Comparison of ENCODE assay signal across 17 cellular contexts in genomic region chr2:240467149-240467642, GRCh38. TPM values are rescaled to one million over a fixed set of nuclear protein-coding genes. Genes with fewer than 3 reads are reported as not detected.
DNase-seq lines count a peak whose midpoint lies in the region; ATAC-seq and TF ChIP-seq lines count a peak whose summit lies in the region.
"Had no signal": no experiment of that assay in that cellular context is flagged by ENCODE, and none has a peak within 500 bp of the region (broad histone marks: within the 10 kb centered on the region; RNA-seq: fewer than 3 reads in every experiment).

No MANE protein-coding gene starts in this region.

- no peak overlapping the region for H3K9ac ChIP-seq in neuronal stem cell (ENCODE audit: low read depth, low read length, poor library complexity)

- no peak overlapping the region for H2BK15ac ChIP-seq in neuronal stem cell (ENCODE audit: low read length)

- peak overlapping the region; percentile 5 for H2BK5ac ChIP-seq in neuronal stem cell (ENCODE audit: low read length)

- ATAC-seq in activated T-helper 17 cell treated with anti-CD3 and anti-CD28 coated beads, Interleukin-2, amount 50 U/mL, for 72 hours (replicated peaks), result no peak
- ATAC-seq: stimulated activated naive B cell treated with anti-CD40 and anti-IgM and Interleukin-4, amounts not matched to agents 10 μg/mL and 1 μg/mL and 100 μg/mL, for 72 hours had no signal

- H3K36me3 ChIP-seq in BE2C (no peaks in the 10 kb centered on the region; the same call in 1 of the 2 replicates), neuronal stem cell (replicated peaks in 1 of 2; ENCODE audit: control insufficient read depth in 2 of 2, insufficient read depth in 2 of 2, low read length in 2 of 2) (peaks cover 35 to 44% of the 10 kb centered on the region in 2 donors)

- CTCF ChIA-PET in activated naive CD4-positive, alpha-beta T cell treated with anti-CD3 and anti-CD28 coated beads, Interleukin-2, amount 10 ng/mL, durations not matched to agents 7 days and 5 days (lab: Charles Lee), result no interaction called here

- peaks cover 3% of the 10 kb centered on the region for H3K4me1 ChIP-seq in BE2C
- peaks cover 7 to 11% of the 10 kb centered on the region in 2 donors for H3K4me1 ChIP-seq in neuronal stem cell (ENCODE audit: control insufficient read depth in 2 of 2, insufficient read depth in 1 of 2, low read depth in 1 of 2, low read length in 2 of 2)

- no peak overlapping the region for H3K4me2 ChIP-seq in neuronal stem cell (ENCODE audit: insufficient read depth, low read length, poor library complexity, severe bottlenecking)

- WGBS in neuronal stem cell (ENCODE audit: extremely low coverage in 2 of 2, insufficient read length in 2 of 2, insufficient replicate concordance in 1 of 2), 2 donors, result no CpG with 5 or more reads among the region's 12 CpGs

- no peak overlapping the region for H3K4me3 Mint-ChIP-seq in activated naive CD4-positive, alpha-beta T cell treated with anti-CD3 and anti-CD28 coated beads, Interleukin-2, amount 10 ng/mL, durations not matched to agents 7 days and 5 days
- no peak overlapping the region for H3K4me3 Mint-ChIP-seq in activated T-helper 17 cell treated with anti-CD3 and anti-CD28 coated beads, Interleukin-2, amount 50 U/mL, for 72 hours
- H3K4me3 Mint-ChIP-seq: CD4-positive, alpha-beta T cell; IgD-negative memory B cell; nephron progenitor cell; stimulated activated naive B cell treated with anti-CD40 and anti-IgM and Interleukin-4, amounts not matched to agents 10 μg/mL and 1 μg/mL and 100 μg/mL, for 72 hours had no signal

- H4K8ac ChIP-seq in neuronal stem cell (ENCODE audit: low read depth, low read length), result no peak overlapping the region

- DNase-seq in Ammon's horn (ENCODE audit: low spot score) (peak; percentile 1), BE2C (peak; percentile 6), neuronal stem cell (ENCODE audit: low spot score) (no peak), NCI-H524 treated with DMSO at 0.1 percent for 48 hours (lab: John Stamatoyannopoulos, UW) (no peak), DMS153 (lab: John Stamatoyannopoulos, UW) (no peak)
- DNase-seq in activated naive CD4-positive, alpha-beta T cell treated with anti-CD3 and anti-CD28 coated beads, Interleukin-2, amount 10 ng/mL, durations not matched to agents 7 days and 5 days, result peak; percentile 15
- DNase-seq: activated CD4-positive, alpha-beta T cell treated with anti-CD3 and anti-CD28 coated beads for 1 hour; activated effector memory CD4-positive, alpha-beta T cell treated with Interleukin-2 at 50 U/mL for 16 hours; brain microvascular endothelial cell; HCEC 1CT; NCI-H1048; SHP77; stimulated activated naive B cell treated with anti-CD40 and anti-IgM and Interleukin-4, amounts not matched to agents 10 μg/mL and 1 μg/mL and 100 μg/mL, for 72 hours had no signal

- H3K27ac Mint-ChIP-seq in activated naive CD4-positive, alpha-beta T cell treated with anti-CD3 and anti-CD28 coated beads, Interleukin-2, amount 10 ng/mL, durations not matched to agents 7 days and 5 days, result no peak overlapping the region
- H3K27ac Mint-ChIP-seq in activated T-helper 17 cell treated with anti-CD3 and anti-CD28 coated beads, Interleukin-2, amount 50 U/mL, for 72 hours, result no peak overlapping the region
- H3K27ac Mint-ChIP-seq: CD4-positive, alpha-beta T cell; IgD-negative memory B cell; nephron progenitor cell; stimulated activated naive B cell treated with anti-CD40 and anti-IgM and Interleukin-4, amounts not matched to agents 10 μg/mL and 1 μg/mL and 100 μg/mL, for 72 hours had no signal

- no peaks in the 10 kb centered on the region for H3K36me3 Mint-ChIP-seq in activated naive CD4-positive, alpha-beta T cell treated with anti-CD3 and anti-CD28 coated beads, Interleukin-2, amount 10 ng/mL, durations not matched to agents 7 days and 5 days
- no peaks in the 10 kb centered on the region for H3K36me3 Mint-ChIP-seq in activated T-helper 17 cell treated with anti-CD3 and anti-CD28 coated beads, Interleukin-2, amount 50 U/mL, for 72 hours (ENCODE audit: low read depth)

- H3K23ac ChIP-seq in neuronal stem cell (ENCODE audit: low read depth, low read length, poor library complexity), result peak overlapping the region; percentile 29

- peaks cover 12% of the 10 kb centered on the region for H3K79me1 ChIP-seq in neuronal stem cell (ENCODE audit: low read depth, low read length)

- no peak overlapping the region for H4K91ac ChIP-seq in neuronal stem cell (ENCODE audit: low read depth, low read length, poor library complexity)

- no peaks in the 10 kb centered on the region for H3K9me3 Mint-ChIP-seq in activated naive CD4-positive, alpha-beta T cell treated with anti-CD3 and anti-CD28 coated beads, Interleukin-2, amount 10 ng/mL, durations not matched to agents 7 days and 5 days
- H3K9me3 Mint-ChIP-seq in activated T-helper 17 cell treated with anti-CD3 and anti-CD28 coated beads, Interleukin-2, amount 50 U/mL, for 72 hours, result no peaks in the 10 kb centered on the region
- H3K9me3 Mint-ChIP-seq: CD4-positive, alpha-beta T cell; stimulated activated naive B cell treated with anti-CD40 and anti-IgM and Interleukin-4, amounts not matched to agents 10 μg/mL and 1 μg/mL and 100 μg/mL, for 72 hours had no signal

- no peak overlapping the region for H2BK12ac ChIP-seq in neuronal stem cell (ENCODE audit: low read length)

- H2BK120ac ChIP-seq in neuronal stem cell (ENCODE audit: low read depth, low read length), result no peak overlapping the region

- H2AK5ac ChIP-seq in neuronal stem cell (ENCODE audit: low read depth, low read length), result no peak overlapping the region

- no peaks in the 10 kb centered on the region for H3K27me3 Mint-ChIP-seq in activated naive CD4-positive, alpha-beta T cell treated with anti-CD3 and anti-CD28 coated beads, Interleukin-2, amount 10 ng/mL, durations not matched to agents 7 days and 5 days
- no peaks in the 10 kb centered on the region for H3K27me3 Mint-ChIP-seq in activated T-helper 17 cell treated with anti-CD3 and anti-CD28 coated beads, Interleukin-2, amount 50 U/mL, for 72 hours
- H3K27me3 Mint-ChIP-seq: CD4-positive, alpha-beta T cell; IgD-negative memory B cell; stimulated activated naive B cell treated with anti-CD40 and anti-IgM and Interleukin-4, amounts not matched to agents 10 μg/mL and 1 μg/mL and 100 μg/mL, for 72 hours had no signal

- H3K14ac ChIP-seq in neuronal stem cell (ENCODE audit: low read length), result no peak overlapping the region

- no peak overlapping the region for H3K4me3 ChIP-seq in BE2C (ENCODE audit: low read depth, low read length)
- H3K4me3 ChIP-seq in neuronal stem cell (ENCODE audit: low read length in 2 of 2), result no peak overlapping the region

- H3K4me1 Mint-ChIP-seq in activated naive CD4-positive, alpha-beta T cell treated with anti-CD3 and anti-CD28 coated beads, Interleukin-2, amount 10 ng/mL, durations not matched to agents 7 days and 5 days, result no peaks in the 10 kb centered on the region
- H3K4me1 Mint-ChIP-seq in activated T-helper 17 cell treated with anti-CD3 and anti-CD28 coated beads, Interleukin-2, amount 50 U/mL, for 72 hours, result peaks cover 5% of the 10 kb centered on the region

- H3K27ac ChIP-seq in neuronal stem cell (replicated peaks; ENCODE audit: low read length), result no peak overlapping the region
- H3K27ac ChIP-seq: brain microvascular endothelial cell had no signal

- H3K27me3 ChIP-seq in BE2C, result no peaks in the 10 kb centered on the region
- peaks cover 0 to 2% (median 0%) of the 10 kb centered on the region in 3 experiments for H3K27me3 ChIP-seq in neuronal stem cell (ENCODE audit: control insufficient read depth in 3 of 3, insufficient read depth in 3 of 3, low read depth in 1 of 3, low read length in 3 of 3)
- H3K27me3 ChIP-seq: brain microvascular endothelial cell had no signal

- peak overlapping the region; percentile 66 for H3K18ac ChIP-seq in neuronal stem cell (ENCODE audit: low read length)

- H2AFZ ChIP-seq in neuronal stem cell (ENCODE audit: low read length), result no peak overlapping the region

- TF ChIP-seq CTCF in BE2C (IDR thresholded peaks at IDR 0.05; ENCODE audit: low read depth, low read length), result no peak

- no peaks in the 10 kb centered on the region for H3K9me3 ChIP-seq in BE2C
- peaks cover 3 to 6% of the 10 kb centered on the region in 2 donors for H3K9me3 ChIP-seq in neuronal stem cell (replicated peaks in 1 of 2; ENCODE audit: control insufficient read depth in 2 of 2, insufficient read depth in 1 of 2, low read depth in 1 of 2, low read length in 2 of 2)

- no peak overlapping the region for H3K4ac ChIP-seq in neuronal stem cell (ENCODE audit: low read length)

RNA-seq across cellular contexts. Expression of gene GPC1, which starts 31.7 kb away (rescaled TPM):
- 46.0 TPM for polyA plus RNA-seq in BE2C (2012; ENCODE audit: insufficient read depth, insufficient read length, low read depth)
- polyA plus RNA-seq in neuronal stem cell (2013, experiment 1 of 2), result 78.0 TPM
- polyA plus RNA-seq in neuronal stem cell (2013, experiment 2 of 2), result 77.4 TPM
- 1 to 10 TPM; 4.0 to 4.6 TPM for total RNA-seq in activated T-helper 17 cell treated with anti-CD3 and anti-CD28 coated beads, Interleukin-2, amount 50 U/mL, for 72 hours

Comparison
In these comparisons a context has a peak if more than half of its experiments do, and no peak if none do; other contexts are left out.
1. DNase-seq: peak in Ammon's horn (single experiment), BE2C (single experiment) and activated naive CD4-positive, alpha-beta T cell treated with anti-CD3 and anti-CD28 coated beads, Interleukin-2, amount 10 ng/mL, durations not matched to agents 7 days and 5 days (single experiment); none in neuronal stem cell (single experiment), NCI-H524 treated with DMSO at 0.1 percent for 48 hours (single experiment) and DMS153 (single experiment).